Comparison of ENCODE assay signal across 8 cellular contexts in genomic region chr1:117930173-117930447, GRCh38. TPM values are rescaled to one million over a fixed set of nuclear protein-coding genes. Genes with fewer than 3 reads are reported as not detected.
A peak's percentile ranks its signal among the peaks of the same experiment; 100 is the strongest.
DNase-seq lines count a peak whose midpoint lies in the region; ATAC-seq and TF ChIP-seq lines count a peak whose summit lies in the region.

No MANE protein-coding gene starts in this region.

- peak overlapping the region; percentile 31 for H3K27ac ChIP-seq in PC-3 (ENCODE audit: low read length)
- peak overlapping the region; percentile 83 to 95 (median 92) for H3K27ac ChIP-seq in esophagus squamous epithelium
- no peak overlapping the region for H3K27ac ChIP-seq in prostate gland

- peak overlapping the region; percentile 77 for H2AFZ ChIP-seq in PC-3 (ENCODE audit: low read length)

- no peaks in the 10 kb centered on the region for H3F3A ChIP-seq in PC-3 (ENCODE audit: low read length, unreplicated experiment)

- TF ChIP-seq CTCF in PC-3 (conservative IDR thresholded peaks at IDR 0.05; ENCODE audit: low read depth, low read length) (no peak), esophagus squamous epithelium (IDR thresholded peaks at IDR 0.05) (no peak), prostate gland (IDR thresholded peaks at IDR 0.05) (no peak)

- H3K9ac ChIP-seq in PC-3 (ENCODE audit: low read length) = peak overlapping the region; percentile 93

- no TSS peak for BruUV-seq in PC-3 (replicated peaks; lab: Mats Ljungman, UMichigan)

- intact Hi-C loops in PC-3 (cut with micrococcal nuclease) = no loop called here
- intact Hi-C loops in esophagus squamous epithelium (cut with DNase I) = no loop called here
- intact Hi-C loops in prostate gland (cut with DNase I) = no loop called here

- H3K4me3 ChIP-seq in PC-3 (ENCODE audit: low read length) = peak overlapping the region; percentile 86
- H3K4me3 ChIP-seq in esophagus squamous epithelium = peak overlapping the region; percentile 77 to 98 (median 92)
- H3K4me3 ChIP-seq in prostate gland = peak overlapping the region; percentile 69 to 88

- POLR2A ChIA-PET in PC-3 (lab: Charles Lee; ENCODE audit: unreplicated experiment) = interaction anchor here (0.7 kb wide), 1 partner anchor 801 kb away, joined by 3 read pairs; no protein-coding TSS in a partner anchor

- no peak for TF ChIP-seq POLR2A in esophagus squamous epithelium (IDR thresholded peaks at IDR 0.05)
- no peak for TF ChIP-seq POLR2A in prostate gland (IDR thresholded peaks at IDR 0.05)

- H3K79me2 ChIP-seq in PC-3 (ENCODE audit: low read length) = peaks cover 96% of the 10 kb centered on the region

- CTCF ChIA-PET in PC-3 (lab: Charles Lee) = no interaction called here

- no peaks in the 10 kb centered on the region for H3K9me3 ChIP-seq in PC-3 (ENCODE audit: low read length)
- H3K9me3 ChIP-seq in esophagus squamous epithelium = no peaks in the 10 kb centered on the region
- no peaks in the 10 kb centered on the region for H3K9me3 ChIP-seq in prostate gland

- H4K20me1 ChIP-seq in PC-3 (ENCODE audit: low read length) = peaks cover 37% of the 10 kb centered on the region

- no peaks in the 10 kb centered on the region for H3K9me2 ChIP-seq in PC-3 (replicated peaks; ENCODE audit: low read length)

- H3K4me2 ChIP-seq in PC-3 (ENCODE audit: low read length) = peak overlapping the region; percentile 90

- H3K27me3 ChIP-seq in PC-3 (ENCODE audit: low read length) = no peaks in the 10 kb centered on the region
- no peaks in the 10 kb centered on the region for H3K27me3 ChIP-seq in esophagus squamous epithelium
- H3K27me3 ChIP-seq in prostate gland (replicated peaks; ENCODE audit: insufficient read depth) = no peaks in the 10 kb centered on the region

- ATAC-seq in GM21360 (IDR thresholded peaks at IDR 0.05; ENCODE audit: unreplicated experiment) = peak; percentile 0
- no peak for ATAC-seq in PC-3
- no peak for ATAC-seq in HG02840 (IDR thresholded peaks at IDR 0.05; ENCODE audit: low FRiP score, unreplicated experiment)
- no peak for ATAC-seq in HG03378 (IDR thresholded peaks at IDR 0.05; ENCODE audit: unreplicated experiment)
- no peak for ATAC-seq in HG03175 (IDR thresholded peaks at IDR 0.05; ENCODE audit: unreplicated experiment)
- ATAC-seq in HG03469 (IDR thresholded peaks at IDR 0.05; ENCODE audit: unreplicated experiment) = no peak

- H3K4me1 ChIP-seq in PC-3 (ENCODE audit: insufficient read depth, low read length) (peaks cover 45% of the 10 kb centered on the region), esophagus squamous epithelium (peaks cover 21 to 54% (median 24%) of the 10 kb centered on the region in 3 donors), prostate gland (replicated peaks) (no peaks in the 10 kb centered on the region)

- H3K36me3 ChIP-seq in PC-3 (ENCODE audit: low read depth, low read length) = peaks cover 19% of the 10 kb centered on the region; the same call in 1 of the 2 replicates
- peaks cover 0 to 16% (median 0%) of the 10 kb centered on the region in 3 donors for H3K36me3 ChIP-seq in esophagus squamous epithelium
- H3K36me3 ChIP-seq in prostate gland = no peaks in the 10 kb centered on the region

- 0 to 2% methylated on average over 12 of the region's 12 CpGs for whole genome bisulfite sequencing in esophagus squamous epithelium, 2 donors
- WGBS in prostate gland = under 1% methylated on average over 12 of the region's 12 CpGs

- DNase-seq in PC-3 (no peak), esophagus squamous epithelium (lab: John Stamatoyannopoulos, UW) (no peak), prostate gland (ENCODE audit: low spot score) (no peak)

RNA-seq across cellular contexts. Expression of gene WDR3, which starts 0.6 kb away (rescaled TPM):
- 38.2 and 57.8 TPM in 2 replicates for total RNA-seq in PC-3 (2014; rRNA removed)
- total RNA-seq in esophagus squamous epithelium = 10 to 100 TPM in 3 of 4 donors, 1 to 10 TPM in 1; 5.9 to 29.0 (median 21.1) TPM
- total RNA-seq in prostate gland = 10 to 100 TPM; 15.6 to 20.6 TPM

RNA-seq across cellular contexts. Expression of gene GDAP2, which starts 0.7 kb away (rescaled TPM):
- total RNA-seq in PC-3 (2014; rRNA removed) (17.7 and 20.7 TPM in 2 replicates), esophagus squamous epithelium (10 to 100 TPM in 3 of 4 donors, 1 to 10 TPM in 1; 9.1 to 25.0 (median 16.2) TPM), prostate gland (10 to 100 TPM; 14.4 to 26.6 TPM)

Comparison
In these comparisons a context has a peak if more than half of its experiments do, and no peak if none do; other contexts are left out.
1. H3K27ac ChIP-seq: peak in PC-3 (single experiment) and esophagus squamous epithelium (4 of 4); none in prostate gland (0 of 2).
2. Peak in every context shown above with its lines, with median percentiles within 50 percentile points of each other: H3K4me3 ChIP-seq.